ENCODE assay signal across 24 cellular contexts in the genomic region with DNA sequence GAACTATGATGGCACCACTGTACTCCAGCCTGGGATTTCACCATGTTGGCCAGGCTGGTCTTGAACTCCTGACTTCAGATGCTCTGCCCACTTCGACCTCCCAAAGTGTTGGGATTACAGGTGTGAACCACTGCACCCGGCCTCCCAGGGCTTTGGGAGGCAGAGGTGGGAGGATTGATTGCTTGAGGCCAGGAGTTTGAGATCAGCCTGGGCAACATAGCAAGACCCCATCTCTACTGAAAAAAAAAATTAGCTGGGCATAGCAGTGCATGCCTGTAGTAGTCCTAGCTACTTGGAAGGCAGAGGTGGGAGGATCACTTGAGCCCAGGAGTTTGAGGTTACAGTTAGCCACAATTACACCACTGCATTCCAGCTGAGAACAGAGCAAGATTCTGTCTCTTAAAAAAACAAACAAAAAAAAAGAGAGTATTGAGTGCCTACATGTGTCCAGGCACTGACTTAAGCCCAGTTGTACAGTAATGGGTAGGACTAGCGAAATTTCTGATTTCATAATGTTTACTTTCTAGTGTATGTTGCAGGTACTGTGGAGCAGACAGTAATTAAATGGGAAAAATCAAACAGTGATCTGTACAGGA. TPM values are rescaled to one million over a fixed set of nuclear protein-coding genes. Genes with fewer than 3 reads are reported as not detected.
A peak's percentile ranks its signal among the peaks of the same experiment; 100 is the strongest.
DNase-seq lines count a peak whose midpoint lies in the region; ATAC-seq and TF ChIP-seq lines count a peak whose summit lies in the region.
"Had no signal": no experiment of that assay in that cellular context is flagged by ENCODE, and none has a peak within 500 bp of the region (broad histone marks: within the 10 kb centered on the region; RNA-seq: fewer than 3 reads in every experiment).

No MANE protein-coding gene starts in this region.

- H3K27ac ChIP-seq in SJCRH30: no peak overlapping the region
- H3K27ac ChIP-seq: sigmoid colon, VCaP had no signal

- H3K4me1 Mint-ChIP-seq in stimulated activated naive CD8-positive, alpha-beta T cell treated with anti-CD3 and anti-CD28 coated beads, Interleukin-15, amount 100 ng/mL, for 72 hours: peaks cover 28% of the 10 kb centered on the region

- H3K4me1 ChIP-seq in SJCRH30: no peaks in the 10 kb centered on the region

- DNase-seq in Daoy (ENCODE audit: low read depth) (peak; percentile 71), M059J (ENCODE audit: low read depth) (peak; percentile 80), cardiac fibroblast (ENCODE audit: low read depth in 2 of 2) (peak; percentile 19 to 63), myocyte (ENCODE audit: low read depth) (peak; percentile 40), T-helper 2 cell (no peak), SJCRH30 (no peak)
- DNase-seq in stimulated activated naive CD8-positive, alpha-beta T cell treated with anti-CD3 and anti-CD28 coated beads, Interleukin-15, amount 100 ng/mL, for 72 hours: no peak
- DNase-seq: activated CD8-positive, alpha-beta T cell treated with anti-CD3 and anti-CD28 coated beads for 36 hours; activated T-cell treated with anti-CD3 and anti-CD28 coated beads, Interleukin-2, amount 50 U/mL, for 4 hours; caudate nucleus; effector CD4-positive, alpha-beta T cell; GDM1; left colon; NCI-H1694; NCI-H446; occipital lobe; sigmoid colon; stimulated activated CD4-positive, alpha-beta T cell treated with anti-CD3 and anti-CD28 coated beads, Interleukin-2, amount 100 ng/mL, for 24 hours; substantia nigra; T-cell had no signal

- TF ChIP-seq CTCF in cardiac fibroblast (IDR thresholded peaks at IDR 0.05; ENCODE audit: low read depth, low read length): no peak

- peak overlapping the region in 1 of 2 donors; percentile 78 for H3K27ac Mint-ChIP-seq in stimulated activated naive CD8-positive, alpha-beta T cell treated with anti-CD3 and anti-CD28 coated beads, Interleukin-15, amount 100 ng/mL, for 72 hours
- H3K27ac Mint-ChIP-seq: activated CD8-positive, alpha-beta T cell treated with anti-CD3 and anti-CD28 coated beads for 36 hours; B cell; T-cell had no signal

- peaks cover 28% of the 10 kb centered on the region for H3K27me3 Mint-ChIP-seq in stimulated activated naive CD8-positive, alpha-beta T cell treated with anti-CD3 and anti-CD28 coated beads, Interleukin-15, amount 100 ng/mL, for 72 hours
- H3K27me3 Mint-ChIP-seq: B cell had no signal

- H3K4me3 Mint-ChIP-seq in stimulated activated naive CD8-positive, alpha-beta T cell treated with anti-CD3 and anti-CD28 coated beads, Interleukin-15, amount 100 ng/mL, for 72 hours: no peak overlapping the region
- H3K4me3 Mint-ChIP-seq: activated CD8-positive, alpha-beta T cell treated with anti-CD3 and anti-CD28 coated beads for 36 hours; activated T-cell treated with anti-CD3 and anti-CD28 coated beads, Interleukin-2, amount 50 U/mL, for 4 hours; B cell; T-cell had no signal

- ATAC-seq in stimulated activated naive CD8-positive, alpha-beta T cell treated with anti-CD3 and anti-CD28 coated beads, Interleukin-15, amount 100 ng/mL, for 72 hours: no peak
- ATAC-seq in HG03469 (IDR thresholded peaks at IDR 0.05; ENCODE audit: unreplicated experiment): no peak
- ATAC-seq: activated CD8-positive, alpha-beta T cell treated with anti-CD3 and anti-CD28 coated beads for 36 hours; activated naive CD4-positive, alpha-beta T cell treated with anti-CD3 and anti-CD28 coated beads, Interleukin-2, amount 50 U/mL, for 72 hours; activated T-cell treated with anti-CD3 and anti-CD28 coated beads, Interleukin-2, amount 50 U/mL, for 4 hours; left colon; T-cell had no signal

- no peak overlapping the region for H3K4me3 ChIP-seq in cardiac fibroblast (replicated peaks in 1 of 2; ENCODE audit: low read depth in 2 of 2, low read length in 2 of 2)
- H3K4me3 ChIP-seq in SJCRH30: no peak overlapping the region
- H3K4me3 ChIP-seq: sigmoid colon had no signal

- no peaks in the 10 kb centered on the region for H3K9me3 ChIP-seq in SJCRH30 (replicated peaks)
- H3K9me3 ChIP-seq: sigmoid colon had no signal

- H3K9me3 Mint-ChIP-seq in stimulated activated naive CD8-positive, alpha-beta T cell treated with anti-CD3 and anti-CD28 coated beads, Interleukin-15, amount 100 ng/mL, for 72 hours: no peaks in the 10 kb centered on the region
- H3K9me3 Mint-ChIP-seq: activated CD8-positive, alpha-beta T cell treated with anti-CD3 and anti-CD28 coated beads for 36 hours; activated naive CD4-positive, alpha-beta T cell treated with anti-CD3 and anti-CD28 coated beads, Interleukin-2, amount 50 U/mL, for 72 hours; activated T-cell treated with anti-CD3 and anti-CD28 coated beads, Interleukin-2, amount 50 U/mL, for 4 hours; T-cell had no signal

- peaks cover 21% of the 10 kb centered on the region for H3K36me3 ChIP-seq in SJCRH30

- H3K27me3 ChIP-seq in SJCRH30: no peaks in the 10 kb centered on the region
- H3K27me3 ChIP-seq: sigmoid colon had no signal

RNA-seq across cellular contexts. Expression of gene MANEAL, which starts 4.2 kb away (rescaled TPM):
- total RNA-seq in Daoy (2014; rRNA removed; shearing (Covaris generic)): 2.6 and 4.4 TPM in 2 replicates
- 6.5 and 7.2 TPM in 2 replicates for total RNA-seq in M059J (2014; rRNA removed; shearing (Covaris generic))
- total RNA-seq in myocyte: 10.6 and 10.8 TPM in 2 replicates
- 5.0 TPM for polyA plus RNA-seq in myocyte (2012)
- total RNA-seq in SJCRH30 (2014; rRNA removed; shearing (Covaris generic)): 32.3 and 36.5 TPM in 2 replicates

RNA-seq across cellular contexts. Expression of gene C1orf122, which starts 9.7 kb away (rescaled TPM):
- 54.1 and 60.5 TPM in 2 replicates for total RNA-seq in Daoy (2014; rRNA removed; shearing (Covaris generic))
- total RNA-seq in M059J (2014; rRNA removed; shearing (Covaris generic)): 63.3 and 69.5 TPM in 2 replicates
- total RNA-seq in myocyte: 113 and 140 TPM in 2 replicates
- polyA plus RNA-seq in myocyte (2012): 85.3 TPM
- total RNA-seq in SJCRH30 (2014; rRNA removed; shearing (Covaris generic)): 31.7 and 34.0 TPM in 2 replicates

RNA-seq across cellular contexts. Expression of gene YRDC, which starts 10.2 kb away (rescaled TPM):
- 86.3 and 89.0 TPM in 2 replicates for total RNA-seq in Daoy (2014; rRNA removed; shearing (Covaris generic))
- total RNA-seq in M059J (2014; rRNA removed; shearing (Covaris generic)): 32.8 and 36.3 TPM in 2 replicates
- total RNA-seq in myocyte: 12.3 and 15.3 TPM in 2 replicates
- 14.0 TPM for polyA plus RNA-seq in myocyte (2012)
- total RNA-seq in SJCRH30 (2014; rRNA removed; shearing (Covaris generic)): 43.5 and 45.1 TPM in 2 replicates

RNA-seq across cellular contexts. Expression of gene EPHA10, which starts 32.9 kb away (rescaled TPM):
- total RNA-seq in Daoy (2014; rRNA removed; shearing (Covaris generic)): not detected in 2 replicates
- not detected in 2 replicates for total RNA-seq in M059J (2014; rRNA removed; shearing (Covaris generic))
- total RNA-seq in myocyte: not detected in 2 replicates
- polyA plus RNA-seq in myocyte (2012): not detected
- total RNA-seq in SJCRH30 (2014; rRNA removed; shearing (Covaris generic)): not detected in 2 replicates
- total RNA-seq: activated CD8-positive, alpha-beta T cell treated with anti-CD3 and anti-CD28 coated beads for 36 hours had no signal

Comparison
In these comparisons a context has a peak if more than half of its experiments do, and no peak if none do; other contexts are left out.
1. DNase-seq: peak in Daoy (single experiment), M059J (single experiment), cardiac fibroblast (2 of 2) and myocyte (single experiment); none in T-helper 2 cell (0 of 5), SJCRH30 (0 of 2) and stimulated activated naive CD8-positive, alpha-beta T cell treated with anti-CD3 and anti-CD28 coated beads, Interleukin-15, amount 100 ng/mL, for 72 hours (0 of 2).